ENCODE assay signal across 17 cellular contexts in the genomic region with DNA sequence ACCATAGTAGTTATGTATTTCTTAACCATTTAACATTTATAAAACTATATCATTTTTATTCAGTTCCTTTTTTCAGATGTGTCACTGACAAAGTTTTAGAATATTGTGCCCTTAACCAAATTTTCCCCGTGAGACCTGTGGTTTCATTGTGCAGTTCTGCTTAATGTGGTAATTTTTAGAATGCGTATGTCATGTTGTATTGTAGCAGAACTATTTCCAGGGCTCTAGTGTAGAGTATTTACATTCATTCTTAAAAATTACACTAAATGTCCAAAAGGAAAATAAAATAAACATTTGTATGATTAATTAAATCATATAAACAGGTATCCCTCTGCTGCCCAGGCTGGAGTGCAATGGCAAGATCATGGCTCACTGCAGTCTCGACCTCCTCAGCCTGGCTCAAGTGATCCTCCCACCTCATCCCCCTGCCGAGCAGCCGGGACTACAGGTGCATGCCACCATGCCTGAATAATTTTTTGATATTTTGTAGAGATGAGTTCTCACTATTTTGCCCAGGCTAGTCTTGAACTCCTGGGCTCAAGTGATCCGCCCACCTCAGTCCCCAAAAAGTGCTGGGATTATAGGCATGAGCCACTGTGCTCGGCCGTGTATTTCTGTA. TPM values are rescaled to one million over a fixed set of nuclear protein-coding genes. Genes with fewer than 3 reads are reported as not detected.
DNase-seq lines count a peak whose midpoint lies in the region; ATAC-seq and TF ChIP-seq lines count a peak whose summit lies in the region.
"Had no signal": no experiment of that assay in that cellular context is flagged by ENCODE, and none has a peak within 500 bp of the region (broad histone marks: within the 10 kb centered on the region; RNA-seq: fewer than 3 reads in every experiment).

No MANE protein-coding gene starts in this region.

- no peaks in the 10 kb centered on the region for H3F3A ChIP-seq in OCI-LY1 (ENCODE audit: insufficient read depth, low read length)

- H3K4me1 Mint-ChIP-seq in brain: peaks cover 52% of the 10 kb centered on the region

- no peak overlapping the region for H3K4me2 ChIP-seq in OCI-LY1 (ENCODE audit: low read length)

- H3K4me3 ChIP-seq in heart left ventricle (no peak overlapping the region), right cardiac atrium (ENCODE audit: low read length) (no peak overlapping the region), OCI-LY1 (ENCODE audit: low read depth, low read length, poor library complexity, severe bottlenecking) (no peak overlapping the region)
- H3K4me3 ChIP-seq: Peyer's patch, transverse colon had no signal

- no peaks in the 10 kb centered on the region for H3K27me3 Mint-ChIP-seq in brain

- peaks cover 38% of the 10 kb centered on the region for H3K36me3 Mint-ChIP-seq in brain

- H3K36me3 ChIP-seq in heart left ventricle (peaks cover 0 to 13% (median 0%) of the 10 kb centered on the region in 9 donors), OCI-LY1 (ENCODE audit: insufficient read depth, low read length) (peaks cover 87% of the 10 kb centered on the region)

- H3K9me2 ChIP-seq in OCI-LY1 (ENCODE audit: low read depth, low read length): no peaks in the 10 kb centered on the region

- no peaks in the 10 kb centered on the region for H4K20me1 ChIP-seq in OCI-LY1 (ENCODE audit: insufficient read depth, low read length)

- peaks cover 0 to 11% (median 0%) of the 10 kb centered on the region in 12 donors for H3K9me3 ChIP-seq in heart left ventricle
- no peaks in the 10 kb centered on the region for H3K9me3 ChIP-seq in right cardiac atrium (ENCODE audit: control insufficient read depth, low read length)
- H3K9me3 ChIP-seq in OCI-LY1 (ENCODE audit: low read length): peaks cover 23% of the 10 kb centered on the region
- H3K9me3 ChIP-seq: Peyer's patch had no signal

- peak overlapping the region in 3 of 5 experiments; percentile 98 for H3K27ac Mint-ChIP-seq in brain

- no peak for DNase-seq in heart left ventricle
- DNase-seq in right cardiac atrium: no peak
- DNase-seq in stimulated activated naive CD8-positive, alpha-beta T cell treated with anti-CD3 and anti-CD28 coated beads, Interleukin-15, Interleukin-2, amounts not matched to agents 100 U/mL and 50 U/mL, for 24 hours: no peak
- DNase-seq in substantia nigra (lab: John Stamatoyannopoulos, UW): no peak
- DNase-seq: activated CD4-positive, CD25-positive, alpha-beta regulatory T cell; cerebellar nuclear complex; H9; NCI-H2029; NCI-H526; Peyer's patch; stimulated activated CD4-positive, alpha-beta T cell treated with anti-CD3 and anti-CD28 coated beads, Interleukin-4, amount 100 ng/mL, for 24 hours; stimulated activated CD8-positive, alpha-beta memory T cell treated with anti-CD3 and anti-CD28 coated beads, Interleukin-4, amount 100 ng/mL, for 48 hours; transverse colon had no signal

- no peak for TF ChIP-seq POLR2A in heart left ventricle (IDR thresholded peaks at IDR 0.05)

- H3K4me1 ChIP-seq in heart left ventricle (peaks cover 6 to 42% (median 30%) of the 10 kb centered on the region in 12 donors), right cardiac atrium (ENCODE audit: control insufficient read depth, insufficient read depth, low read length) (peaks cover 10% of the 10 kb centered on the region), OCI-LY1 (ENCODE audit: insufficient read depth, low read length, severe bottlenecking) (peaks cover 36% of the 10 kb centered on the region)

- H3K4me3 Mint-ChIP-seq in brain: no peak overlapping the region
- H3K4me3 Mint-ChIP-seq: H9 had no signal

- TF ChIP-seq CTCF in heart left ventricle (IDR thresholded peaks at IDR 0.05) (no peak), OCI-LY1 (IDR thresholded peaks at IDR 0.05; ENCODE audit: low read length) (no peak), brain (conservative IDR thresholded peaks at IDR 0.05) (no peak)

- peaks cover 93% of the 10 kb centered on the region for H3K79me2 ChIP-seq in OCI-LY1 (ENCODE audit: insufficient read depth, low read length)

- intact Hi-C loops in heart left ventricle (cut with DNase I) (loop anchor here in 1 of 10 donors (10.0 kb wide), 1 partner anchor 46 kb away; no protein-coding TSS in a partner anchor), right cardiac atrium (cut with DNase I) (no loop called here)

- H3K9ac ChIP-seq in OCI-LY1 (ENCODE audit: low read length): no peak overlapping the region

- H3K27me3 ChIP-seq in heart left ventricle (no peaks in the 10 kb centered on the region), right cardiac atrium (ENCODE audit: control insufficient read depth, insufficient read depth) (no peaks in the 10 kb centered on the region), OCI-LY1 (ENCODE audit: insufficient read depth, low read length) (no peaks in the 10 kb centered on the region)
- H3K27me3 ChIP-seq: Peyer's patch, transverse colon had no signal

- H3K27ac ChIP-seq in heart left ventricle: peak overlapping the region in 9 of 12 donors; percentile 38 to 62 (median 50)
- H3K27ac ChIP-seq in right cardiac atrium (ENCODE audit: low read length): no peak overlapping the region
- H3K27ac ChIP-seq in OCI-LY1 (ENCODE audit: low read depth, low read length, poor library complexity, severe bottlenecking): peak overlapping the region; percentile 72
- no peak overlapping the region for H3K27ac ChIP-seq in substantia nigra (ENCODE audit: low read depth, low read length, poor library complexity, severe bottlenecking)
- H3K27ac ChIP-seq: Peyer's patch had no signal

- ATAC-seq in heart left ventricle (peak in 1 of 4 donors; percentile 29), right cardiac atrium (no peak), GM18873 (IDR thresholded peaks at IDR 0.05; ENCODE audit: low FRiP score, unreplicated experiment) (no peak), HG03442 (IDR thresholded peaks at IDR 0.05; ENCODE audit: unreplicated experiment) (no peak)
- peak; percentile 69 for ATAC-seq in stimulated activated naive CD8-positive, alpha-beta T cell treated with anti-CD3 and anti-CD28 coated beads, Interleukin-15, Interleukin-2, amounts not matched to agents 100 U/mL and 50 U/mL, for 24 hours

- no peak overlapping the region for H2AFZ ChIP-seq in OCI-LY1 (ENCODE audit: low read length)

- peaks cover 17 to 27% (median 22%) of the 10 kb centered on the region in 5 experiments for H3K9me3 Mint-ChIP-seq in brain

- WGBS in heart left ventricle, 4 donors: 86 to 91% (median 89%) methylated on average over 8 of the region's 8 CpGs
- 87% methylated on average over 8 of the region's 8 CpGs for WGBS in right cardiac atrium

RNA-seq across cellular contexts. Expression of gene SERINC5, which starts 15.4 kb away (rescaled TPM):
- total RNA-seq in heart left ventricle (10 to 100 TPM; 10.9 to 25.9 (median 14.6) TPM), right cardiac atrium (10 to 100 TPM; 11.1 to 13.4 (median 12.4) TPM)
- polyA plus RNA-seq in heart left ventricle (1 to 10 TPM; 3.2 to 6.0 TPM), right cardiac atrium (3.5 TPM), brain (ENCODE audit: insufficient read depth, low read depth, low replicate concordance) (9.8 TPM)

Comparison
In these comparisons a context has a peak if more than half of its experiments do, and no peak if none do; other contexts are left out.
1. H3K27ac ChIP-seq: peak in heart left ventricle (9 of 12) and OCI-LY1 (single experiment); none in right cardiac atrium (single experiment) and substantia nigra (single experiment).